ENCODE assay signal across 9 cellular contexts in the genomic region with DNA sequence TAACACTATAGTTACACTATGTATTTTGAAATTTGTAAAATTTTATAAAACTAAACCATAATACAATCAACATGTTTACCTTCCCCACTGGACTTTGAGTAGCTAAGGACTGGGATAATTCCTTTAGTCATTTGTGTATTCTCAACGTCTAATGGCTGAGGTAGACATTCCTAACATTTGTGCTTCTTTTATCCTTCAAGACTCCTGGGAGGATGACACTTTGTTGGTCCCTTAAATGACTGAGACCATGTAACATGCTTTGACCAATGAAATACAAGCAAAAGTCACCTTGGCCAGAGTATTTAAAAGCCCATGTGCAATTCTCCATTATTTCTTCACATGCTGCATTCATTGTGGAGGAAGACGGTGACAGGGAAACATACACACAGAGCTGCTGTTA.
"Had no signal": no experiment of that assay in that cellular context is flagged by ENCODE, and none has a peak within 500 bp of the region (broad histone marks: within the 10 kb centered on the region; RNA-seq: fewer than 3 reads in every experiment).

No MANE protein-coding gene starts in this region.

- H3K9ac ChIP-seq: GM23248, KMS-11 had no signal

- H2AFZ ChIP-seq: GM23248 had no signal

- H3K4me3 ChIP-seq: GM23248, HAP-1 had no signal

- H3K9me3 Mint-ChIP-seq: HFFc6 had no signal

- ATAC-seq: HCT116, HepG2 had no signal

- DNase-seq: GM23248, HFFc6, KBM-7 had no signal

- H3K36me3 Mint-ChIP-seq: IgD-negative memory B cell had no signal

- H3K27ac ChIP-seq: GM23248, HL-60, KMS-11 had no signal

- H3K27ac Mint-ChIP-seq: HFFc6, IgD-negative memory B cell had no signal

- H3K4me2 ChIP-seq: KMS-11 had no signal

- H3K4me3 Mint-ChIP-seq: HFFc6, IgD-negative memory B cell had no signal
